In genomic region chr12:913919-914718, GRCh38 we compare ENCODE assay signal across 1 cellular context.
TF ChIP-seq lines count a peak whose summit lies in the region.

No MANE protein-coding gene starts in this region.

TF ChIP-seq in GM23338, 12 proteins besides CTCF, POLR2A, EP300 and RAD21 (continued from another document):
- TF ChIP-seq ZNF462 (CRISPR knock-in tag; IDR thresholded peaks at IDR 0.05) (no peak), EZH2phosphoT487 (IDR thresholded peaks at IDR 0.05; ENCODE audit: unreplicated experiment) (no peak)
